Comparison of ENCODE assay signal across 27 cellular contexts in genomic region chr2:150207979-150208378, GRCh38.
A peak's percentile ranks its signal among the peaks of the same experiment; 100 is the strongest.
DNase-seq lines count a peak whose midpoint lies in the region; ATAC-seq, FAIRE-seq and TF ChIP-seq lines count a peak whose summit lies in the region.
"Had no signal": no experiment of that assay in that cellular context is flagged by ENCODE, and none has a peak within 500 bp of the region (broad histone marks: within the 10 kb centered on the region; RNA-seq: fewer than 3 reads in every experiment).

No MANE protein-coding gene starts in this region.

- DNase-seq in GM23338 (ENCODE audit: low spot score), result no peak
- DNase-seq in NCI-H1436 (lab: John Stamatoyannopoulos, UW), result peak; percentile 75
- DNase-seq in NCI-H446 (lab: John Stamatoyannopoulos, UW), result peak; percentile 48 to 81
- DNase-seq in SKM-1 (lab: John Stamatoyannopoulos, UW; ENCODE audit: unreplicated experiment), result no peak
- DNase-seq in HTR-8/SVneo (ENCODE audit: insufficient read length, low spot score), result no peak
- no peak for DNase-seq in germinal center (ENCODE audit: low spot score)
- no peak for DNase-seq in heart left ventricle
- DNase-seq: activated CD4-positive, alpha-beta T cell treated with anti-CD3 and anti-CD28 coated beads for 36 hours; activated gamma-delta T cell; cerebellar nuclear complex; DMS153; GDM1; GOT3; left colon; mesenchymal stem cell; MV-4-11; NCI-H2227 treated with DMSO at 0.1 percent for 48 hours; NK-92 treated with Interleukin-12 subunit alpha and Interleukin-12 subunit beta, amount 100 ng/mL, for 24 hours; psoas muscle; SIG-M5; stimulated activated CD8-positive, alpha-beta memory T cell treated with anti-CD3 and anti-CD28 coated beads, Interleukin-4, amount 100 ng/mL, for 48 hours; T-cell; upper lobe of left lung had no signal

- H3K9me2 ChIP-seq in GM23338 (ENCODE audit: insufficient read depth), result no peaks in the 10 kb centered on the region

- no peaks in the 10 kb centered on the region for H3K9me3 Mint-ChIP-seq in GM23338

- peaks cover 2% of the 10 kb centered on the region for H3K27me3 Mint-ChIP-seq in GM23338 (ENCODE audit: insufficient read depth, low read depth, poor library complexity)
- H3K27me3 Mint-ChIP-seq: activated CD4-positive, alpha-beta T cell treated with anti-CD3 and anti-CD28 coated beads for 36 hours; T-cell had no signal

- H3K4me3 Mint-ChIP-seq in GM23338, result no peak overlapping the region
- H3K4me3 Mint-ChIP-seq: activated CD4-positive, alpha-beta T cell treated with anti-CD3 and anti-CD28 coated beads for 36 hours; T-cell had no signal

- H3K27ac ChIP-seq in GM23338 (ENCODE audit: low read depth), result no peak overlapping the region
- H3K27ac ChIP-seq in heart left ventricle, result no peak overlapping the region
- H3K27ac ChIP-seq: epithelial cell of prostate, neutrophil, psoas muscle, upper lobe of left lung had no signal

- H3K4me1 ChIP-seq in GM23338 (ENCODE audit: insufficient read depth) (peaks cover 11% of the 10 kb centered on the region), endocrine pancreas (ENCODE audit: control insufficient read depth, insufficient read depth, low read length) (no peaks in the 10 kb centered on the region), heart left ventricle (peaks cover 0 to 2% (median 0%) of the 10 kb centered on the region in 12 donors)

- no peaks in the 10 kb centered on the region for H3K36me3 Mint-ChIP-seq in GM23338 (ENCODE audit: low read depth)
- H3K36me3 Mint-ChIP-seq: T-cell had no signal

- no peak for TF ChIP-seq POLR2A in heart left ventricle (IDR thresholded peaks at IDR 0.05)

- H3K9ac ChIP-seq in endocrine pancreas (ENCODE audit: control insufficient read depth, insufficient read depth, low read length), result peak overlapping the region; percentile 26

- peaks cover 11% of the 10 kb centered on the region for H3K4me1 Mint-ChIP-seq in GM23338
- H3K4me1 Mint-ChIP-seq: activated CD4-positive, alpha-beta T cell treated with anti-CD3 and anti-CD28 coated beads for 36 hours; T-cell had no signal

- H3K4me2 ChIP-seq in GM23338, result no peak overlapping the region

- no peaks in the 10 kb centered on the region for H3K9me3 ChIP-seq in endocrine pancreas (ENCODE audit: control insufficient read depth, low read length)
- no peaks in the 10 kb centered on the region for H3K9me3 ChIP-seq in heart left ventricle
- H3K9me3 ChIP-seq: neutrophil, psoas muscle, upper lobe of left lung had no signal

- H3K79me2 ChIP-seq in GM23338 (replicated peaks; ENCODE audit: insufficient read depth), result no peaks in the 10 kb centered on the region

- no peak overlapping the region for H3K27ac Mint-ChIP-seq in GM23338
- H3K27ac Mint-ChIP-seq: activated CD4-positive, alpha-beta T cell treated with anti-CD3 and anti-CD28 coated beads for 36 hours; T-cell had no signal

- H3K27me3 ChIP-seq in GM23338 (ENCODE audit: insufficient read depth) (no peaks in the 10 kb centered on the region), endocrine pancreas (ENCODE audit: control insufficient read depth, insufficient read depth, low read length) (no peaks in the 10 kb centered on the region), heart left ventricle (no peaks in the 10 kb centered on the region)
- H3K27me3 ChIP-seq: neutrophil, upper lobe of left lung had no signal

- FAIRE-seq in HTR-8/SVneo (lab: Jason Lieb, UNC), result no peak
- FAIRE-seq: TTC549 had no signal

- peak overlapping the region; percentile 64 for H2AFZ ChIP-seq in GM23338

- H3K4me3 ChIP-seq in GM23338, result no peak overlapping the region
- no peak overlapping the region for H3K4me3 ChIP-seq in endocrine pancreas (ENCODE audit: control insufficient read depth, insufficient read depth, low read length)
- no peak overlapping the region for H3K4me3 ChIP-seq in heart left ventricle
- H3K4me3 ChIP-seq: psoas muscle, upper lobe of left lung had no signal

- ATAC-seq in GM23338 (no peak), heart left ventricle (no peak)
- ATAC-seq: activated CD4-positive, alpha-beta T cell treated with anti-CD3 and anti-CD28 coated beads for 36 hours; left colon; T-cell had no signal

- TF ChIP-seq CTCF in GM23338 (conservative IDR thresholded peaks at IDR 0.05; ENCODE audit: low read depth in 2 of 2), result no peak
- no peak for TF ChIP-seq CTCF in heart left ventricle (IDR thresholded peaks at IDR 0.05)

- no peaks in the 10 kb centered on the region for H3F3A ChIP-seq in GM23338 (replicated peaks; ENCODE audit: low read depth)

- intact Hi-C loops in heart left ventricle (cut with DNase I), result no loop called here

- no peaks in the 10 kb centered on the region for H4K20me1 ChIP-seq in GM23338 (replicated peaks; ENCODE audit: insufficient read depth)

- no peaks in the 10 kb centered on the region for H3K36me3 ChIP-seq in GM23338 (ENCODE audit: insufficient read depth)
- no peaks in the 10 kb centered on the region for H3K36me3 ChIP-seq in endocrine pancreas (ENCODE audit: control insufficient read depth, insufficient read depth, low read length)
- no peaks in the 10 kb centered on the region for H3K36me3 ChIP-seq in heart left ventricle
- H3K36me3 ChIP-seq: neutrophil, upper lobe of left lung had no signal

- 49 to 63% (median 50%) methylated on average over 3 of the region's 3 CpGs for whole genome bisulfite sequencing in heart left ventricle, 4 donors

TF ChIP-seq in GM23338, 12 proteins besides CTCF, POLR2A, EP300 and RAD21 (continues in another document):
- no peak for TF ChIP-seq EZH2 (IDR thresholded peaks at IDR 0.05; ENCODE audit: low read depth, unreplicated experiment)
- TF ChIP-seq REST (IDR thresholded peaks at IDR 0.05; ENCODE audit: unreplicated experiment), result no peak
- TF ChIP-seq ZNF114 (CRISPR knock-in tag; IDR thresholded peaks at IDR 0.05), result no peak
- TF ChIP-seq ETS1 (IDR thresholded peaks at IDR 0.05), result no peak
- no peak for TF ChIP-seq ZNF331 (CRISPR knock-in tag; IDR thresholded peaks at IDR 0.05; ENCODE audit: low read depth)
- no peak for TF ChIP-seq NANOG (IDR thresholded peaks at IDR 0.05; ENCODE audit: borderline replicate concordance)
- TF ChIP-seq CREB1 (CRISPR knock-in tag; IDR thresholded peaks at IDR 0.05; ENCODE audit: low read depth), result no peak
- TF ChIP-seq EZH2phosphoT487 (IDR thresholded peaks at IDR 0.05; ENCODE audit: unreplicated experiment), result no peak
- no peak for TF ChIP-seq POLR2AphosphoS5 (IDR thresholded peaks at IDR 0.05; ENCODE audit: low read depth)
- no peak for TF ChIP-seq JUNB (IDR thresholded peaks at IDR 0.05; ENCODE audit: unreplicated experiment)
- no peak for TF ChIP-seq STAT1 (IDR thresholded peaks at IDR 0.05; ENCODE audit: unreplicated experiment)

Comparison
In these comparisons a context has a peak if more than half of its experiments do, and no peak if none do; other contexts are left out.
1. DNase-seq: peak in NCI-H1436 (single experiment) and NCI-H446 (2 of 2); none in GM23338 (single experiment), SKM-1 (single experiment), HTR-8/SVneo (single experiment), germinal center (single experiment) and heart left ventricle (0 of 5).